21 cellular contexts compared by ENCODE assay signal in genomic region chr15:81120069-81120468, GRCh38. TPM values are rescaled to one million over a fixed set of nuclear protein-coding genes. Genes with fewer than 3 reads are reported as not detected.
DNase-seq lines count a peak whose midpoint lies in the region; ATAC-seq, FAIRE-seq and TF ChIP-seq lines count a peak whose summit lies in the region.
"Had no signal": no experiment of that assay in that cellular context is flagged by ENCODE, and none has a peak within 500 bp of the region (broad histone marks: within the 10 kb centered on the region; RNA-seq: fewer than 3 reads in every experiment).

No MANE protein-coding gene starts in this region.

- DNase-seq in A549 (ENCODE audit: low read depth in 1 of 2, low spot score in 1 of 2) (no peak), PC-3 (peak; percentile 10), bronchial epithelial cell (ENCODE audit: low read depth) (peak; percentile 90), NCI-H128 (lab: John Stamatoyannopoulos, UW; ENCODE audit: unreplicated experiment) (no peak), NCI-H2196 (lab: John Stamatoyannopoulos, UW; ENCODE audit: unreplicated experiment) (no peak), Right ventricle myocardium inferior (ENCODE audit: missing footprints) (no peak)
- DNase-seq: 8988T; C1 segment of cervical spinal cord; Calu3; CD4-positive, alpha-beta memory T cell; COR-L47; DMS79; EL; GDM1; GM23248; H7; HCEC 1CT had no signal

- no peak for TF ChIP-seq RAD21 in A549 (conservative IDR thresholded peaks at IDR 0.05 in 1 of 2, IDR thresholded peaks at IDR 0.05 in 1 of 2)

- no peak for TF ChIP-seq CTCF in A549 (IDR thresholded peaks at IDR 0.05)
- TF ChIP-seq CTCF in PC-3 (conservative IDR thresholded peaks at IDR 0.05; ENCODE audit: low read depth, low read length) = no peak
- no peak for TF ChIP-seq CTCF in bronchial epithelial cell (IDR thresholded peaks at IDR 0.05; ENCODE audit: insufficient read depth, low read length, severe bottlenecking)

- H3K4me2 ChIP-seq in A549 (no peak overlapping the region), PC-3 (ENCODE audit: low read length) (no peak overlapping the region)

- H3K4me1 ChIP-seq in A549 = no peaks in the 10 kb centered on the region
- no peaks in the 10 kb centered on the region for H3K4me1 ChIP-seq in PC-3 (ENCODE audit: insufficient read depth, low read length)

- no peaks in the 10 kb centered on the region for H3K27me3 ChIP-seq in PC-3 (ENCODE audit: low read length)
- no peaks in the 10 kb centered on the region for H3K27me3 ChIP-seq in bronchial epithelial cell (ENCODE audit: control insufficient read depth, insufficient read depth, low read length)

- no peak overlapping the region for H2AFZ ChIP-seq in PC-3 (ENCODE audit: low read length)
- H2AFZ ChIP-seq: GM23248 had no signal

- H3K9me3 ChIP-seq in A549 (no peaks in the 10 kb centered on the region), PC-3 (ENCODE audit: low read length) (no peaks in the 10 kb centered on the region)

- H4K20me1 ChIP-seq in PC-3 (ENCODE audit: low read length) = no peaks in the 10 kb centered on the region

- H3K9ac ChIP-seq in PC-3 (ENCODE audit: low read length) = no peak overlapping the region
- H3K9ac ChIP-seq: GM23248 had no signal

- H3K9me2 ChIP-seq in PC-3 (replicated peaks; ENCODE audit: low read length) = no peaks in the 10 kb centered on the region

- H3K36me3 ChIP-seq in PC-3 (ENCODE audit: low read depth, low read length) = no peaks in the 10 kb centered on the region
- H3K36me3 ChIP-seq in bronchial epithelial cell (ENCODE audit: control insufficient read depth, insufficient read depth, low read length) = no peaks in the 10 kb centered on the region

- CTCF ChIA-PET in A549 (lab: Yijun Ruan, JAX) = interaction anchor here (1.1 to 4.2 kb wide), 2 partner anchors 14 to 146 kb away, joined by 3 to 16 read pairs; no protein-coding TSS in a partner anchor
- CTCF ChIA-PET in PC-3 (lab: Charles Lee) = no interaction called here

- peak; percentile 80 for FAIRE-seq in A549 (lab: Jason Lieb, UNC)
- FAIRE-seq in bronchial epithelial cell (lab: Jason Lieb, UNC) = no peak
- FAIRE-seq: GM19239, H1 had no signal

- no TSS peak for BruUV-seq in PC-3 (replicated peaks; lab: Mats Ljungman, UMichigan)

- no peak overlapping the region for H3K27ac ChIP-seq in A549
- no peak overlapping the region for H3K27ac ChIP-seq in PC-3 (ENCODE audit: low read length)
- H3K27ac ChIP-seq: GM23248 had no signal

- TF ChIP-seq EP300 in A549 (IDR thresholded peaks at IDR 0.05) = no peak

- H3K4me3 ChIP-seq in A549 (no peak overlapping the region), PC-3 (ENCODE audit: low read length) (no peak overlapping the region), bronchial epithelial cell (ENCODE audit: low read depth, low read length) (no peak overlapping the region)
- H3K4me3 ChIP-seq: GM12878, GM23248 had no signal

- no peaks in the 10 kb centered on the region for H3K79me2 ChIP-seq in PC-3 (ENCODE audit: low read length)

- POLR2A ChIA-PET in A549 (lab: Yijun Ruan, JAX) (no interaction called here), PC-3 (lab: Charles Lee; ENCODE audit: unreplicated experiment) (no interaction called here)

- no peaks in the 10 kb centered on the region for H3F3A ChIP-seq in PC-3 (ENCODE audit: low read length, unreplicated experiment)

- no peak for TF ChIP-seq POLR2A in A549 (IDR thresholded peaks at IDR 0.05; ENCODE audit: low read length)

- intact Hi-C loops in PC-3 (cut with micrococcal nuclease) = no loop called here
- intact Hi-C loops in Right ventricle myocardium inferior (cut with DNase I) = no loop called here

- ATAC-seq in A549 (no peak), PC-3 (no peak), Right ventricle myocardium inferior (no peak)
- ATAC-seq: GM12878 had no signal

TF ChIP-seq in A549, 52 proteins besides CTCF, POLR2A, EP300 and RAD21:
- TF ChIP-seq BCL3 (IDR thresholded peaks at IDR 0.05) (no peak), PBX3 (IDR thresholded peaks at IDR 0.05) (no peak), ZNF302 (CRISPR knock-in tag; IDR thresholded peaks at IDR 0.05) (no peak), HES2 (IDR thresholded peaks at IDR 0.05) (no peak), SMC3 (IDR thresholded peaks at IDR 0.05) (no peak), ZSCAN20 (CRISPR knock-in tag; IDR thresholded peaks at IDR 0.05) (no peak), RARB (CRISPR knock-in tag; IDR thresholded peaks at IDR 0.05) (no peak), ZFP36 (IDR thresholded peaks at IDR 0.05; ENCODE audit: borderline replicate concordance, partially characterized antibody) (no peak), ESRRA (IDR thresholded peaks at IDR 0.05; ENCODE audit: borderline replicate concordance, low read length) (no peak), CEBPB (IDR thresholded peaks at IDR 0.05) (no peak), FOSB (CRISPR knock-in tag; IDR thresholded peaks at IDR 0.05) (no peak), KDM5A (IDR thresholded peaks at IDR 0.05) (no peak), RCOR1 (IDR thresholded peaks at IDR 0.05; ENCODE audit: low read depth, low read length) (no peak)
- TF ChIP-seq, protein P1, sequence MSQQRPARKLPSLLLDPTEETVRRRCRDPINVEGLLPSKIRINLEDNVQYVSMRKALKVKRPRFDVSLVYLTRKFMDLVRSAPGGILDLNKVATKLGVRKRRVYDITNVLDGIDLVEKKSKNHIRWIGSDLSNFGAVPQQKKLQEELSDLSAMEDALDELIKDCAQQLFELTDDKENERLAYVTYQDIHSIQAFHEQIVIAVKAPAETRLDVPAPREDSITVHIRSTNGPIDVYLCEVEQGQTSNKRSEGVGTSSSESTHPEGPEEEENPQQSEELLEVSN (IDR thresholded peaks at IDR 0.05; ENCODE audit: borderline replicate concordance, low read depth) = no peak

RNA-seq across cellular contexts. Expression of gene CFAP161, which starts 14.0 kb away (rescaled TPM):
- polyA plus RNA-seq in A549 (2011; rRNA removed) (not detected in 2 replicates), A549 (2017; fragmentation: RNase III; extraction: RNeasy Plus Mini Kit Qiagen cat#74134 plus additional on column Dnase treatment) (not detected in 3 replicates)
- not detected in 2 replicates for polyA plus RNA-seq in A549 (2012; cell fraction: cytosol; rRNA removed)
- polyA plus RNA-seq in A549 (2012; cell fraction: nucleus; rRNA removed) = not detected in 2 replicates
- polyA minus RNA-seq in A549 (2011; rRNA and poly(A)+ RNA removed) = not detected in 2 replicates
- total RNA-seq in PC-3 (2014; rRNA removed) (0.52 and 0.55 TPM in 2 replicates), bronchial epithelial cell (0.26 TPM in 1 of 2 replicates, not detected in the other), Right ventricle myocardium inferior (0.38 TPM)
- total RNA-seq: Calu3; CD4-positive, alpha-beta memory T cell; GM23248; H1 had no signal
- polyA plus RNA-seq: BJ; CD4-positive, alpha-beta memory T cell; GM12878; GM23248 had no signal

Comparison
In these comparisons a context has a peak if more than half of its experiments do, and no peak if none do; other contexts are left out.
1. DNase-seq: peak in PC-3 (single experiment) and bronchial epithelial cell (single experiment); none in A549 (0 of 2), NCI-H128 (single experiment), NCI-H2196 (single experiment) and Right ventricle myocardium inferior (single experiment).